1 cellular context compared by ENCODE assay signal in genomic region chr14:58722433-58722832, GRCh38.
TF ChIP-seq lines count a peak whose summit lies in the region.

No MANE protein-coding gene starts in this region.

TF ChIP-seq in HepG2, 621 proteins besides CTCF, POLR2A, EP300 and RAD21 (continued from another document):
- TF ChIP-seq HMGXB3 (CRISPR knock-in tag; IDR thresholded peaks at IDR 0.05; ENCODE audit: borderline replicate concordance) (no peak), IRF9 (CRISPR knock-in tag; IDR thresholded peaks at IDR 0.05; ENCODE audit: borderline replicate concordance) (no peak), ZNF572 (CRISPR knock-in tag; IDR thresholded peaks at IDR 0.05) (no peak)
